Comparison of ENCODE assay signal across 8 cellular contexts in genomic region chr13:110306960-110307696, GRCh38. TPM values are rescaled to one million over a fixed set of nuclear protein-coding genes. Genes with fewer than 3 reads are reported as not detected.
DNase-seq lines count a peak whose midpoint lies in the region; ATAC-seq and TF ChIP-seq lines count a peak whose summit lies in the region.

Gene COL4A1 (minus strand): TSS chr13:110307157. CDS start chr13:110307027, 130 bp downstream.
Gene COL4A2 (plus strand): TSS chr13:110307284. CDS start chr13:110307904, 620 bp downstream.

- TF ChIP-seq CTCF in WTC11 (IDR thresholded peaks at IDR 0.05) (no peak), left ventricle myocardium inferior (IDR thresholded peaks at IDR 0.05; ENCODE audit: borderline replicate concordance) (no peak)

- CTCF ChIA-PET in WTC11 (lab: Charles Lee), result interaction anchor here (0.6 to 3.8 kb wide), 13 partner anchors 11 to 464 kb away, joined by 3 to 29 read pairs (median 4); partner anchors contain the start of gene RAB20

- no peaks in the 10 kb centered on the region for H3K9me3 Mint-ChIP-seq in WTC11

- peak within 1 kb of the TSS; percentile 97 for H3K27ac ChIP-seq in left ventricle myocardium inferior (replicated peaks)

- no peaks in the 10 kb centered on the region for H3K9me3 ChIP-seq in left ventricle myocardium inferior (replicated peaks)

- ATAC-seq in WTC11 (peak; percentile 51), HG03139 (IDR thresholded peaks at IDR 0.05; ENCODE audit: unreplicated experiment) (no peak), GM18517 (IDR thresholded peaks at IDR 0.05; ENCODE audit: unreplicated experiment) (no peak), GM18505 (IDR thresholded peaks at IDR 0.05; ENCODE audit: unreplicated experiment) (no peak)

- DNase-seq in GM03348 (ENCODE audit: low spot score) (peak; percentile 81), WTC11 (ENCODE audit: low spot score) (peak; percentile 76), left ventricle myocardium inferior (peak; percentile 87), renal cortical epithelial cell (ENCODE audit: low read depth) (no peak), NAMALWA (ENCODE audit: low spot score) (no peak)

- H3K27ac Mint-ChIP-seq in WTC11, result no peak within 1 kb of the TSS

- H3K4me1 ChIP-seq in left ventricle myocardium inferior, result peaks cover 98% of the 10 kb centered on the region

- peaks cover 34% of the 10 kb centered on the region for H3K4me1 Mint-ChIP-seq in WTC11

- POLR2A ChIA-PET in WTC11 (lab: Charles Lee), result interaction anchor here (0.6 to 2.5 kb wide), 11 partner anchors 9 to 148 kb away, joined by 3 to 11 read pairs (median 3); no protein-coding TSS in a partner anchor

- H3K4me3 Mint-ChIP-seq in WTC11, result peak within 1 kb of the TSS; percentile 88

- intact Hi-C loops in left ventricle myocardium inferior (cut with micrococcal nuclease), result loop anchor here (10.0 kb wide), 2 partner anchors 82 to 108 kb away; no protein-coding TSS in a partner anchor

- TF ChIP-seq POLR2A in GM18505 (IDR thresholded peaks at IDR 0.05; ENCODE audit: borderline replicate concordance, extremely low read depth, insufficient read depth, insufficient read length), result no peak

- peaks cover 35% of the 10 kb centered on the region for H3K27me3 Mint-ChIP-seq in WTC11 (ENCODE audit: low read depth)

- H3K36me3 Mint-ChIP-seq in WTC11, result no peaks in the 10 kb centered on the region

- H3K36me3 ChIP-seq in left ventricle myocardium inferior, result no peaks in the 10 kb centered on the region

- peak within 1 kb of the TSS; percentile 83 for H3K4me3 ChIP-seq in left ventricle myocardium inferior

- H3K27me3 ChIP-seq in left ventricle myocardium inferior (ENCODE audit: low read depth), result no peaks in the 10 kb centered on the region

TF ChIP-seq in WTC11, 78 proteins besides CTCF, POLR2A, EP300 and RAD21 (continues in another document):
- no peak; the same call in none of the 2 replicates for TF ChIP-seq ZNF263 (CRISPR knock-in tag; IDR thresholded peaks at IDR 0.05; ENCODE audit: low read depth)
- TF ChIP-seq NR3C1 (CRISPR knock-in tag; conservative IDR thresholded peaks at IDR 0.05; ENCODE audit: low read depth), result no peak
- no peak for TF ChIP-seq TEAD4 (CRISPR knock-in tag; IDR thresholded peaks at IDR 0.05)
- 0 out of 2 replicates have a peak, but pooled peaks have one; percentile 46 for TF ChIP-seq TEAD1 (CRISPR knock-in tag; IDR thresholded peaks at IDR 0.05)
- 0 out of 2 replicates have a peak, but pooled peaks have one; percentile 10 for TF ChIP-seq ZNF317 (CRISPR knock-in tag; IDR thresholded peaks at IDR 0.05; ENCODE audit: borderline replicate concordance, low read depth)
- TF ChIP-seq PRDM15 (CRISPR knock-in tag; IDR thresholded peaks at IDR 0.05), result peak; percentile 53; the same call in 1 of the 2 replicates
- TF ChIP-seq KAT7 (CRISPR knock-in tag; IDR thresholded peaks at IDR 0.05; ENCODE audit: borderline replicate concordance), result peak; percentile 69; the same call in 1 of the 2 replicates
- peak; percentile 78; the same call in 1 of the 2 replicates for TF ChIP-seq FOXP4 (CRISPR knock-in tag; IDR thresholded peaks at IDR 0.05)
- no peak for TF ChIP-seq SMAD4 (CRISPR knock-in tag; IDR thresholded peaks at IDR 0.05)
- TF ChIP-seq TP53 (CRISPR knock-in tag; IDR thresholded peaks at IDR 0.05), result no peak
- TF ChIP-seq ZNF423 (CRISPR knock-in tag; IDR thresholded peaks at IDR 0.05), result no peak
- TF ChIP-seq CBFB (CRISPR knock-in tag; IDR thresholded peaks at IDR 0.05; ENCODE audit: low read depth), result no peak
- TF ChIP-seq HMGA2 (CRISPR knock-in tag; IDR thresholded peaks at IDR 0.05), result no peak
- no peak for TF ChIP-seq ZNF532 (CRISPR knock-in tag; IDR thresholded peaks at IDR 0.05; ENCODE audit: borderline replicate concordance)
- no peak for TF ChIP-seq ZNF671 (CRISPR knock-in tag; IDR thresholded peaks at IDR 0.05)
- peak; percentile 60; the same call in 1 of the 2 replicates for TF ChIP-seq SP1 (CRISPR knock-in tag; conservative IDR thresholded peaks at IDR 0.05)
- TF ChIP-seq E2F5 (CRISPR knock-in tag; IDR thresholded peaks at IDR 0.05), result peak; percentile 89
- TF ChIP-seq ZNF138 (CRISPR knock-in tag; conservative IDR thresholded peaks at IDR 0.05), result no peak

RNA-seq across cellular contexts. Expression of gene COL4A1, which starts in this region (rescaled TPM):
- 75.0 to 89.6 TPM (median 82.3 TPM) in 3 replicates for total RNA-seq in WTC11 (2021)
- 120 TPM for total RNA-seq in left ventricle myocardium inferior
- total RNA-seq in renal cortical epithelial cell, result 1,634 and 1,793 TPM in 2 replicates

RNA-seq across cellular contexts. Expression of gene COL4A2, which starts in this region (rescaled TPM):
- 102 to 109 TPM (median 106 TPM) in 3 replicates for total RNA-seq in WTC11 (2021)
- 117 TPM for total RNA-seq in left ventricle myocardium inferior
- 1,026 and 1,465 TPM in 2 replicates for total RNA-seq in renal cortical epithelial cell

Comparison
In these comparisons a context has a peak if more than half of its experiments do, and no peak if none do; other contexts are left out.
1. RNA of gene COL4A1 (total RNA-seq): 1,634 to 1,793 TPM in renal cortical epithelial cell; 120 TPM in left ventricle myocardium inferior (single experiment) and 75.0 to 89.6 TPM in WTC11; every median in the first group is over 10 times any median in the second.
2. DNase-seq: peak in GM03348 (single experiment), WTC11 (single experiment) and left ventricle myocardium inferior (single experiment); none in renal cortical epithelial cell (single experiment) and NAMALWA (single experiment).